ENCODE assay signal across 8 cellular contexts in genomic region chr1:25549273-25550154, GRCh38. TPM values are rescaled to one million over a fixed set of nuclear protein-coding genes. Genes with fewer than 3 reads are reported as not detected.
DNase-seq lines count a peak whose midpoint lies in the region; ATAC-seq and TF ChIP-seq lines count a peak whose summit lies in the region.

No MANE protein-coding gene starts in this region.

- WGBS in gastroesophageal sphincter (ENCODE audit: low coverage in 1 of 2), 2 donors: 67 to 80% methylated on average over 1 to 8 of the region's 19 CpGs

- TF ChIP-seq POLR2A in gastroesophageal sphincter (IDR thresholded peaks at IDR 0.05): no peak

- no peak overlapping the region for H3K4me3 ChIP-seq in gastroesophageal sphincter

- TF ChIP-seq CTCF in gastroesophageal sphincter (IDR thresholded peaks at IDR 0.05): no peak

- ATAC-seq in GM18907 (IDR thresholded peaks at IDR 0.05; ENCODE audit: unreplicated experiment) (peak; percentile 92), HG02973 (IDR thresholded peaks at IDR 0.05; ENCODE audit: unreplicated experiment) (peak; percentile 73), gastroesophageal sphincter (peak; percentile 35)

- DNase-seq in NOMO-1 treated with DMSO at 0.1 percent for 48 hours (lab: John Stamatoyannopoulos, UW; ENCODE audit: unreplicated experiment): peak; percentile 99
- DNase-seq in activated T-cell treated with anti-CD3 and anti-CD28 coated beads for 4 hours: peak; percentile 59
- peak; percentile 93 for DNase-seq in stimulated activated CD4-positive, alpha-beta T cell treated with anti-CD3 and anti-CD28 coated beads, Interleukin-15, amount 100 ng/mL, for 24 hours
- no peak for DNase-seq in NCI-H1930 (lab: John Stamatoyannopoulos, UW)
- no peak for DNase-seq in midbrain (lab: John Stamatoyannopoulos, UW)

- H3K36me3 ChIP-seq in gastroesophageal sphincter: peaks cover 0 to under 1% of the 10 kb centered on the region in 2 donors

- H3K27me3 ChIP-seq in gastroesophageal sphincter: no peaks in the 10 kb centered on the region

- H3K27ac ChIP-seq in gastroesophageal sphincter: peak overlapping the region in 3 of 4 donors; percentile 14 to 53 (median 30)

- H3K9me3 ChIP-seq in gastroesophageal sphincter: no peaks in the 10 kb centered on the region

- no peak for TF ChIP-seq EP300 in gastroesophageal sphincter (IDR thresholded peaks at IDR 0.05)

- H3K4me1 ChIP-seq in gastroesophageal sphincter: peaks cover 0 to 89% (median 30%) of the 10 kb centered on the region in 3 donors

RNA-seq across cellular contexts. Expression of gene LDLRAP1, which starts 6.1 kb away (rescaled TPM):
- total RNA-seq in gastroesophageal sphincter: 10 to 100 TPM; 13.6 to 21.3 (median 17.2) TPM

Comparison
In these comparisons a context has a peak if more than half of its experiments do, and no peak if none do; other contexts are left out.
1. ATAC-seq: peak in every context shown above with its lines; median percentile 92 in GM18907; 73 in HG02973; 35 in gastroesophageal sphincter.
2. DNase-seq: peak in NOMO-1 treated with DMSO at 0.1 percent for 48 hours (single experiment), activated T-cell treated with anti-CD3 and anti-CD28 coated beads for 4 hours (single experiment) and stimulated activated CD4-positive, alpha-beta T cell treated with anti-CD3 and anti-CD28 coated beads, Interleukin-15, amount 100 ng/mL, for 24 hours (single experiment); none in NCI-H1930 (0 of 2) and midbrain (single experiment).